ENCODE assay signal across 8 cellular contexts in genomic region chr6:44010411-44011349, GRCh38.
DNase-seq lines count a peak whose midpoint lies in the region; ATAC-seq, FAIRE-seq and TF ChIP-seq lines count a peak whose summit lies in the region.

No MANE protein-coding gene starts in this region.

- no peak overlapping the region for H3K27ac ChIP-seq in body of pancreas
- peak overlapping the region; percentile 75 for H3K27ac ChIP-seq in mesenchymal stem cell (ENCODE audit: low read length, poor library complexity, severe bottlenecking)
- H3K27ac ChIP-seq in tibial nerve: no peak overlapping the region
- H3K27ac ChIP-seq in esophagus squamous epithelium: no peak overlapping the region

- TF ChIP-seq POLR2A in body of pancreas (IDR thresholded peaks at IDR 0.05): no peak
- TF ChIP-seq POLR2A in tibial nerve (IDR thresholded peaks at IDR 0.05): no peak
- TF ChIP-seq POLR2A in esophagus squamous epithelium (IDR thresholded peaks at IDR 0.05): no peak

- TF ChIP-seq CTCF in body of pancreas (IDR thresholded peaks at IDR 0.05): no peak
- no peak for TF ChIP-seq CTCF in tibial nerve (IDR thresholded peaks at IDR 0.05)
- TF ChIP-seq CTCF in esophagus squamous epithelium (IDR thresholded peaks at IDR 0.05): no peak

- H2AK5ac ChIP-seq in mesenchymal stem cell (ENCODE audit: low read length, severe bottlenecking): peak overlapping the region; percentile 89

- H3K4me3 ChIP-seq in body of pancreas: no peak overlapping the region
- H3K4me3 ChIP-seq in mesenchymal stem cell (ENCODE audit: insufficient read depth in 1 of 2, low read depth in 1 of 2, low read length in 2 of 2): peak overlapping the region in 1 of 2 experiments; percentile 42
- H3K4me3 ChIP-seq in tibial nerve: no peak overlapping the region
- no peak overlapping the region for H3K4me3 ChIP-seq in esophagus squamous epithelium

- peak overlapping the region; percentile 81 for H3K9ac ChIP-seq in mesenchymal stem cell (ENCODE audit: low read length)

- H2AFZ ChIP-seq in mesenchymal stem cell (ENCODE audit: low read depth, low read length): no peak overlapping the region

- no peak overlapping the region for H2BK120ac ChIP-seq in mesenchymal stem cell (ENCODE audit: low read depth, low read length)

- H2BK5ac ChIP-seq in mesenchymal stem cell (ENCODE audit: low read depth, low read length, poor library complexity, severe bottlenecking): no peak overlapping the region

- peak overlapping the region; percentile 38 to 65 for H3K4ac ChIP-seq in mesenchymal stem cell (ENCODE audit: low read depth in 1 of 2, low read length in 2 of 2)

- H3K9me3 ChIP-seq in body of pancreas (no peaks in the 10 kb centered on the region), mesenchymal stem cell (ENCODE audit: control insufficient read depth, low read length) (peaks cover 24% of the 10 kb centered on the region), tibial nerve (peaks cover 0 to 7% (median 0%) of the 10 kb centered on the region in 4 donors), esophagus squamous epithelium (no peaks in the 10 kb centered on the region)

- TF ChIP-seq EP300 in tibial nerve (IDR thresholded peaks at IDR 0.05): no peak

- H4K91ac ChIP-seq in mesenchymal stem cell (ENCODE audit: low read length): peak overlapping the region; percentile 48

- H3K18ac ChIP-seq in mesenchymal stem cell (ENCODE audit: low read depth in 1 of 2, low read length in 2 of 2): peak overlapping the region; percentile 65 to 82

- H4K8ac ChIP-seq in mesenchymal stem cell (ENCODE audit: low read length): peak overlapping the region; percentile 19

- no peaks in the 10 kb centered on the region for H3K79me1 ChIP-seq in mesenchymal stem cell (replicated peaks; ENCODE audit: low read length, poor library complexity, severe bottlenecking)

- no peaks in the 10 kb centered on the region for H3K27me3 ChIP-seq in body of pancreas
- no peaks in the 10 kb centered on the region for H3K27me3 ChIP-seq in mesenchymal stem cell (ENCODE audit: control insufficient read depth in 1 of 2, insufficient read depth in 1 of 2, low read length in 2 of 2)
- H3K27me3 ChIP-seq in tibial nerve: peaks cover 0 to 2% of the 10 kb centered on the region in 2 donors
- H3K27me3 ChIP-seq in esophagus squamous epithelium: peaks cover 0 to 10% (median 0%) of the 10 kb centered on the region in 4 donors

- no peak for FAIRE-seq in frontal cortex (lab: Jason Lieb, UNC)

- no peaks in the 10 kb centered on the region for H3K36me3 ChIP-seq in body of pancreas (replicated peaks in 1 of 2; ENCODE audit: insufficient read depth in 1 of 2, low read depth in 2 of 2)
- H3K36me3 ChIP-seq in mesenchymal stem cell (ENCODE audit: control insufficient read depth in 1 of 2, insufficient read depth in 2 of 2, low read depth in 1 of 2, low read length in 2 of 2): no peaks in the 10 kb centered on the region
- H3K36me3 ChIP-seq in tibial nerve: no peaks in the 10 kb centered on the region
- H3K36me3 ChIP-seq in esophagus squamous epithelium: no peaks in the 10 kb centered on the region

- no peak overlapping the region for H3K23ac ChIP-seq in mesenchymal stem cell (ENCODE audit: low read length in 2 of 2)

- DNase-seq in COR-L47 (lab: John Stamatoyannopoulos, UW): peak; percentile 56
- DNase-seq in MV-4-11 (lab: John Stamatoyannopoulos, UW): peak; percentile 91
- peak in 3 of 4 donors; percentile 24 to 52 (median 45) for DNase-seq in body of pancreas
- DNase-seq in mesenchymal stem cell: peak; percentile 100
- DNase-seq in NCI-H2029 treated with DMSO at 0.1 percent for 48 hours (lab: John Stamatoyannopoulos, UW): no peak
- no peak for DNase-seq in frontal cortex (ENCODE audit: low spot score in 2 of 2)
- no peak for DNase-seq in tibial nerve (ENCODE audit: low spot score in 2 of 2)
- no peak for DNase-seq in esophagus squamous epithelium (lab: John Stamatoyannopoulos, UW)

- no peak overlapping the region for H2BK15ac ChIP-seq in mesenchymal stem cell (ENCODE audit: low read depth, poor library complexity, severe bottlenecking)

- peak overlapping the region; percentile 60 to 73 for H2BK12ac ChIP-seq in mesenchymal stem cell (ENCODE audit: low read length in 2 of 2)

- ATAC-seq in body of pancreas: no peak

- WGBS in body of pancreas, 2 donors: 72 to 79% methylated on average over 10 to 11 of the region's 11 CpGs
- 29% methylated on average over 9 of the region's 11 CpGs for WGBS in mesenchymal stem cell
- WGBS in tibial nerve, 2 donors: 51 to 66% methylated on average over 7 to 11 of the region's 11 CpGs
- 61 to 79% methylated on average over 2 to 7 of the region's 11 CpGs for WGBS in esophagus squamous epithelium, 2 donors

- peak overlapping the region in 1 of 2 experiments; percentile 35 for H3K14ac ChIP-seq in mesenchymal stem cell (ENCODE audit: low read length in 2 of 2)

- peaks cover 15% of the 10 kb centered on the region for H3K4me1 ChIP-seq in body of pancreas
- peaks cover 39% of the 10 kb centered on the region for H3K4me1 ChIP-seq in mesenchymal stem cell (ENCODE audit: control insufficient read depth, insufficient read depth, low read depth, low read length)
- no peaks in the 10 kb centered on the region for H3K4me1 ChIP-seq in tibial nerve
- peaks cover 0 to 4% (median 0%) of the 10 kb centered on the region in 3 donors for H3K4me1 ChIP-seq in esophagus squamous epithelium

- no peak overlapping the region for H3K4me2 ChIP-seq in mesenchymal stem cell (ENCODE audit: low read length, poor library complexity, severe bottlenecking)

- intact Hi-C loops in body of pancreas (cut with DNase I) (no loop called here), esophagus squamous epithelium (cut with DNase I) (no loop called here)

Comparison
In these comparisons a context has a peak if more than half of its experiments do, and no peak if none do; other contexts are left out.
1. DNase-seq: peak in COR-L47 (single experiment), MV-4-11 (single experiment), body of pancreas (3 of 4) and mesenchymal stem cell (single experiment); none in NCI-H2029 treated with DMSO at 0.1 percent for 48 hours (single experiment), frontal cortex (0 of 2), tibial nerve (0 of 2) and esophagus squamous epithelium (single experiment).